Comparison of ENCODE assay signal across 22 cellular contexts in the genomic region with DNA sequence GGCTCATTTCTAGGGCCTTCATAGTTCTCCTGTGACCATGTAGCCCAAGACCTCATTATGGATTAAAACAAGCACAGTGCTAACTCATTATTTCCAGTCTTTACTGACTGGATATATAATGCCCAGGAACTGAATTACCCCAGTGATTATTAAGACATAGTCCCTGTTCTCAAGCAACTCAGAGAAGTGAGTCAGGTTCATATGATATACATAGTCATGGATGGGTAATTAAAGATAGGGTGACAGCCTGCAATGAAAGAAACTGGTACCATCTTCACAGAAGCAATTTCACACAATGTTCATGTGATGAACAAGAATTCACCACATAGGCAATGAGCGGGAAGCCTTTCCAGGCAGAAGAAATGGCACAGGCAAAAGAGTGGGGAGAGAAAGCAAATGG. TPM values are rescaled to one million over a fixed set of nuclear protein-coding genes. Genes with fewer than 3 reads are reported as not detected.
DNase-seq lines count a peak whose midpoint lies in the region; ATAC-seq, FAIRE-seq and TF ChIP-seq lines count a peak whose summit lies in the region.
"Had no signal": no experiment of that assay in that cellular context is flagged by ENCODE, and none has a peak within 500 bp of the region (broad histone marks: within the 10 kb centered on the region; RNA-seq: fewer than 3 reads in every experiment).

No MANE protein-coding gene starts in this region.

- POLR2A ChIA-PET in CD8-positive, alpha-beta T cell (lab: Charles Lee): no interaction called here
- POLR2A ChIA-PET in naive thymus-derived CD4-positive, alpha-beta T cell (lab: Charles Lee): interaction anchor here (1.7 to 4.6 kb wide), 3 partner anchors 23 to 55 kb away, joined by 5 to 74 read pairs (median 44); no protein-coding TSS in a partner anchor

- no peak overlapping the region for H3K4me3 Mint-ChIP-seq in CD14-positive monocyte
- peak overlapping the region; percentile 43 for H3K4me3 Mint-ChIP-seq in CD8-positive, alpha-beta T cell
- H3K4me3 Mint-ChIP-seq in activated T-helper 1 cell treated with anti-CD3 and anti-CD28 coated beads, Interleukin-12 subunit alpha, Interleukin-12 subunit beta, Interleukin-2, Interleukin-4 antibody, amounts not matched to agents 30 ng/mL and 10 ng/mL and 1 ng/mL, durations not matched to agents 14 hours and 24 hours and 36 hours: peak overlapping the region; percentile 31
- H3K4me3 Mint-ChIP-seq in naive thymus-derived CD4-positive, alpha-beta T cell: peak overlapping the region in 4 of 10 donors; percentile 58 to 98 (median 76)

- H3K36me3 Mint-ChIP-seq in CD14-positive monocyte: peaks cover 47 to 53% of the 10 kb centered on the region in 2 donors
- peaks cover 63% of the 10 kb centered on the region for H3K36me3 Mint-ChIP-seq in CD8-positive, alpha-beta T cell
- H3K36me3 Mint-ChIP-seq in activated T-helper 1 cell treated with anti-CD3 and anti-CD28 coated beads, Interleukin-12 subunit alpha, Interleukin-12 subunit beta, Interleukin-2, Interleukin-4 antibody, amounts not matched to agents 30 ng/mL and 10 ng/mL and 1 ng/mL, durations not matched to agents 14 hours and 24 hours and 36 hours (ENCODE audit: low read depth): peaks cover 55% of the 10 kb centered on the region
- peaks cover 4 to 44% (median 25%) of the 10 kb centered on the region in 5 donors for H3K36me3 Mint-ChIP-seq in naive thymus-derived CD4-positive, alpha-beta T cell

- H3K36me3 ChIP-seq in CD8-positive, alpha-beta T cell (ENCODE audit: insufficient read depth, low read length): peaks cover 30% of the 10 kb centered on the region
- H3K36me3 ChIP-seq in naive thymus-derived CD4-positive, alpha-beta T cell (ENCODE audit: control insufficient read depth in 2 of 3, insufficient read depth in 3 of 3, low read length in 3 of 3): peaks cover 8 to 53% (median 23%) of the 10 kb centered on the region in 3 experiments
- H3K36me3 ChIP-seq in lower lobe of right lung: peaks cover 69% of the 10 kb centered on the region

- H3K27ac ChIP-seq in CD8-positive, alpha-beta T cell (ENCODE audit: low read depth, low read length): no peak overlapping the region
- no peak overlapping the region for H3K27ac ChIP-seq in naive thymus-derived CD4-positive, alpha-beta T cell (ENCODE audit: low read depth, low read length)
- H3K27ac ChIP-seq in lower lobe of right lung: no peak overlapping the region
- H3K27ac ChIP-seq: dorsolateral prefrontal cortex, left ventricle myocardium inferior, SK-N-MC, testis had no signal

- intact Hi-C loops in CD14-positive monocyte (cut with micrococcal nuclease): no loop called here
- intact Hi-C loops in CD8-positive, alpha-beta T cell (cut with DNase I, micrococcal nuclease): no loop called here
- intact Hi-C loops in activated T-helper 1 cell treated with anti-CD3 and anti-CD28 coated beads, Interleukin-12 subunit alpha, Interleukin-12 subunit beta, Interleukin-2, Interleukin-4 antibody, amounts not matched to agents 30 ng/mL and 10 ng/mL and 1 ng/mL, durations not matched to agents 14 hours and 24 hours and 36 hours (cut with micrococcal nuclease): no loop called here
- intact Hi-C loops in naive thymus-derived CD4-positive, alpha-beta T cell (cut with micrococcal nuclease): loop anchor here in 1 of 2 donors (5.0 kb wide), 1 partner anchor 838 kb away; a partner anchor contains a TSS
- intact Hi-C loops in lower lobe of right lung (cut with DNase I): no loop called here

- no peak for TF ChIP-seq CTCF in CD14-positive monocyte (IDR thresholded peaks at IDR 0.05)
- TF ChIP-seq CTCF in CD8-positive, alpha-beta T cell (IDR thresholded peaks at IDR 0.05): no peak
- no peak for TF ChIP-seq CTCF in lower lobe of right lung (IDR thresholded peaks at IDR 0.05)

- H3K9me3 Mint-ChIP-seq in CD14-positive monocyte: peaks cover 0 to 6% (median 0%) of the 10 kb centered on the region in 7 donors
- H3K9me3 Mint-ChIP-seq in CD8-positive, alpha-beta T cell: no peaks in the 10 kb centered on the region
- no peaks in the 10 kb centered on the region for H3K9me3 Mint-ChIP-seq in activated T-helper 1 cell treated with anti-CD3 and anti-CD28 coated beads, Interleukin-12 subunit alpha, Interleukin-12 subunit beta, Interleukin-2, Interleukin-4 antibody, amounts not matched to agents 30 ng/mL and 10 ng/mL and 1 ng/mL, durations not matched to agents 14 hours and 24 hours and 36 hours
- H3K9me3 Mint-ChIP-seq in naive thymus-derived CD4-positive, alpha-beta T cell: no peaks in the 10 kb centered on the region

- no peak overlapping the region for H3K4me3 ChIP-seq in CD8-positive, alpha-beta T cell (ENCODE audit: low read depth, low read length)
- H3K4me3 ChIP-seq in naive thymus-derived CD4-positive, alpha-beta T cell (ENCODE audit: low read length): no peak overlapping the region
- no peak overlapping the region for H3K4me3 ChIP-seq in lower lobe of right lung
- H3K4me3 ChIP-seq: dorsolateral prefrontal cortex, left ventricle myocardium inferior, SK-N-MC, testis had no signal

- H3K27me3 Mint-ChIP-seq in CD14-positive monocyte (ENCODE audit: low read depth in 3 of 3): peaks cover 0 to 6% (median 0%) of the 10 kb centered on the region in 3 donors
- H3K27me3 Mint-ChIP-seq in CD8-positive, alpha-beta T cell (ENCODE audit: low read depth): no peaks in the 10 kb centered on the region
- no peaks in the 10 kb centered on the region for H3K27me3 Mint-ChIP-seq in activated T-helper 1 cell treated with anti-CD3 and anti-CD28 coated beads, Interleukin-12 subunit alpha, Interleukin-12 subunit beta, Interleukin-2, Interleukin-4 antibody, amounts not matched to agents 30 ng/mL and 10 ng/mL and 1 ng/mL, durations not matched to agents 14 hours and 24 hours and 36 hours (ENCODE audit: insufficient read depth)
- no peaks in the 10 kb centered on the region for H3K27me3 Mint-ChIP-seq in naive thymus-derived CD4-positive, alpha-beta T cell

- TF ChIP-seq POLR2A in H54 (IDR thresholded peaks at IDR 0.05; ENCODE audit: low read depth, low read length): no peak

- peaks cover 63% of the 10 kb centered on the region for H3K4me1 Mint-ChIP-seq in CD14-positive monocyte
- H3K4me1 Mint-ChIP-seq in CD8-positive, alpha-beta T cell (ENCODE audit: low read depth): peaks cover 49% of the 10 kb centered on the region
- peaks cover 38% of the 10 kb centered on the region for H3K4me1 Mint-ChIP-seq in activated T-helper 1 cell treated with anti-CD3 and anti-CD28 coated beads, Interleukin-12 subunit alpha, Interleukin-12 subunit beta, Interleukin-2, Interleukin-4 antibody, amounts not matched to agents 30 ng/mL and 10 ng/mL and 1 ng/mL, durations not matched to agents 14 hours and 24 hours and 36 hours (ENCODE audit: low read depth)
- peaks cover 40 to 60% (median 45%) of the 10 kb centered on the region in 7 donors for H3K4me1 Mint-ChIP-seq in naive thymus-derived CD4-positive, alpha-beta T cell

- H3K9me3 ChIP-seq in CD8-positive, alpha-beta T cell (ENCODE audit: low read length): no peaks in the 10 kb centered on the region
- H3K9me3 ChIP-seq in naive thymus-derived CD4-positive, alpha-beta T cell (ENCODE audit: control insufficient read depth in 2 of 3, low read length in 3 of 3): no peaks in the 10 kb centered on the region
- no peaks in the 10 kb centered on the region for H3K9me3 ChIP-seq in lower lobe of right lung
- H3K9me3 ChIP-seq: left ventricle myocardium inferior, testis had no signal

- peaks cover 33% of the 10 kb centered on the region for H3K4me1 ChIP-seq in CD8-positive, alpha-beta T cell (ENCODE audit: insufficient read depth, low read length)
- H3K4me1 ChIP-seq in naive thymus-derived CD4-positive, alpha-beta T cell (ENCODE audit: control insufficient read depth in 2 of 2, insufficient read depth in 2 of 2, low read length in 2 of 2): peaks cover 20 to 34% of the 10 kb centered on the region in 2 donors
- peaks cover 36% of the 10 kb centered on the region for H3K4me1 ChIP-seq in lower lobe of right lung

- no peak for ATAC-seq in CD8-positive, alpha-beta T cell
- no peak for ATAC-seq in naive thymus-derived CD4-positive, alpha-beta T cell
- ATAC-seq in GM18502 (IDR thresholded peaks at IDR 0.05; ENCODE audit: poor library complexity, unreplicated experiment) (no peak), HG03432 (IDR thresholded peaks at IDR 0.05; ENCODE audit: unreplicated experiment) (no peak), lower lobe of right lung (no peak)
- ATAC-seq: Panc1 had no signal

- peak overlapping the region in 6 of 7 donors; percentile 13 to 81 (median 69) for H3K27ac Mint-ChIP-seq in CD14-positive monocyte
- H3K27ac Mint-ChIP-seq in CD8-positive, alpha-beta T cell: peak overlapping the region; percentile 27
- H3K27ac Mint-ChIP-seq in activated T-helper 1 cell treated with anti-CD3 and anti-CD28 coated beads, Interleukin-12 subunit alpha, Interleukin-12 subunit beta, Interleukin-2, Interleukin-4 antibody, amounts not matched to agents 30 ng/mL and 10 ng/mL and 1 ng/mL, durations not matched to agents 14 hours and 24 hours and 36 hours: no peak overlapping the region
- peak overlapping the region in 6 of 9 donors; percentile 5 to 89 (median 33) for H3K27ac Mint-ChIP-seq in naive thymus-derived CD4-positive, alpha-beta T cell

- CTCF ChIA-PET in CD8-positive, alpha-beta T cell (lab: Charles Lee): interaction anchor here (0.9 to 1.9 kb wide), 2 partner anchors 42 to 83 kb away, joined by 3 to 7 read pairs; no protein-coding TSS in a partner anchor
- CTCF ChIA-PET in naive thymus-derived CD4-positive, alpha-beta T cell (lab: Charles Lee): no interaction called here

- DNase-seq in CD14-positive monocyte (ENCODE audit: low spot score) (no peak), lower lobe of right lung (no peak), H54 (ENCODE audit: insufficient read length, low spot score) (no peak)
- DNase-seq in CD8-positive, alpha-beta T cell: no peak
- DNase-seq in activated T-helper 1 cell treated with anti-CD3 and anti-CD28 coated beads, Interleukin-12 subunit alpha, Interleukin-12 subunit beta, Interleukin-2, Interleukin-4 antibody, amounts not matched to agents 30 ng/mL and 10 ng/mL and 1 ng/mL, durations not matched to agents 14 hours and 24 hours and 36 hours (ENCODE audit: low spot score): no peak
- no peak for DNase-seq in naive thymus-derived CD4-positive, alpha-beta T cell
- DNase-seq: activated CD4-positive, alpha-beta T cell treated with anti-CD3 and anti-CD28 coated beads for 1 hour; amniotic stem cell; DMS79; dorsolateral prefrontal cortex; left ventricle myocardium inferior; NCI-H1417 treated with DMSO at 0.1 percent for 48 hours; NCI-H2171; NCI-H69; small intestine; stimulated activated CD4-positive, alpha-beta T cell treated with anti-CD3 and anti-CD28 coated beads, Interleukin-4, amount 100 ng/mL, for 4 hours; T1000; testis had no signal

- no peaks in the 10 kb centered on the region for H3K27me3 ChIP-seq in CD8-positive, alpha-beta T cell (ENCODE audit: insufficient read depth, low read length)
- H3K27me3 ChIP-seq in naive thymus-derived CD4-positive, alpha-beta T cell (ENCODE audit: control insufficient read depth in 2 of 2, insufficient read depth in 2 of 2, low read length in 2 of 2): no peaks in the 10 kb centered on the region
- H3K27me3 ChIP-seq in lower lobe of right lung (ENCODE audit: low read depth): no peaks in the 10 kb centered on the region
- H3K27me3 ChIP-seq: dorsolateral prefrontal cortex, testis had no signal

- FAIRE-seq in H54 (lab: Jason Lieb, UNC): no peak
- FAIRE-seq: small intestine had no signal

RNA-seq across cellular contexts. Expression of a gene that starts 3.5 kb away (rescaled TPM):
- polyA plus RNA-seq in CD14-positive monocyte: 10 to 100 TPM; 42.2 to 44.0 TPM
- total RNA-seq in CD8-positive, alpha-beta T cell: 1 to 10 TPM; 7.8 to 9.4 TPM
- 67.2 and 67.4 TPM in 2 replicates for total RNA-seq in activated T-helper 1 cell treated with anti-CD3 and anti-CD28 coated beads, Interleukin-12 subunit alpha, Interleukin-12 subunit beta, Interleukin-2, Interleukin-4 antibody, amounts not matched to agents 30 ng/mL and 10 ng/mL and 1 ng/mL, durations not matched to agents 14 hours and 24 hours and 36 hours
- 10 to 100 TPM; 22.9 to 93.9 (median 67.5) TPM for total RNA-seq in naive thymus-derived CD4-positive, alpha-beta T cell
- polyA plus RNA-seq in naive thymus-derived CD4-positive, alpha-beta T cell: 10 to 100 TPM; 53.0 to 82.2 TPM
- 46.6 TPM for total RNA-seq in lower lobe of right lung

Comparison
In these comparisons a context has a peak if more than half of its experiments do, and no peak if none do; other contexts are left out.
1. H3K4me3 Mint-ChIP-seq: peak in CD8-positive, alpha-beta T cell (single experiment) and activated T-helper 1 cell treated with anti-CD3 and anti-CD28 coated beads, Interleukin-12 subunit alpha, Interleukin-12 subunit beta, Interleukin-2, Interleukin-4 antibody, amounts not matched to agents 30 ng/mL and 10 ng/mL and 1 ng/mL, durations not matched to agents 14 hours and 24 hours and 36 hours (single experiment); none in CD14-positive monocyte (0 of 2).